ENCODE assay signal across 21 cellular contexts in genomic region chr2:114800371-114800770, GRCh38.
A peak's percentile ranks its signal among the peaks of the same experiment; 100 is the strongest.
DNase-seq lines count a peak whose midpoint lies in the region; ATAC-seq and TF ChIP-seq lines count a peak whose summit lies in the region.
"Had no signal": no experiment of that assay in that cellular context is flagged by ENCODE, and none has a peak within 500 bp of the region (broad histone marks: within the 10 kb centered on the region; RNA-seq: fewer than 3 reads in every experiment).

No MANE protein-coding gene starts in this region.

- TF ChIP-seq CTCF in GM13976 (IDR thresholded peaks at IDR 0.05; ENCODE audit: borderline replicate concordance, control extremely low read depth, extremely low read depth, insufficient read depth, missing control alignments) = no peak

- in situ Hi-C loops in GM13976 (cut with MboI; ENCODE audit: low sequenced_read_pairs, unreplicated experiment) = no loop called here

- DNase-seq in caudate nucleus (lab: John Stamatoyannopoulos, UW) = peak in 1 of 61 donors; percentile 28
- peak; percentile 67 for DNase-seq in inferior parietal cortex (ENCODE audit: extremely low spot score)
- DNase-seq in pons (ENCODE audit: low spot score) = peak; percentile 25
- DNase-seq in NCI-H526 (lab: John Stamatoyannopoulos, UW) = no peak
- no peak for DNase-seq in GM13976 (ENCODE audit: low spot score)
- DNase-seq: BE2C; C1 segment of cervical spinal cord; CD4-positive, CD25-positive, alpha-beta regulatory T cell; CD8-positive, alpha-beta memory T cell; COR-L47; DMS 273 treated with DMSO at 0.1 percent for 48 hours; DMS53; DND-41; EL; HCEC 1CT; IMR-90 had no signal

- H3K27ac ChIP-seq in caudate nucleus (ENCODE audit: low read depth, low read length) (peak overlapping the region; percentile 76), temporal lobe (ENCODE audit: low read depth, low read length) (peak overlapping the region; percentile 25)
- H3K27ac ChIP-seq: HL-60 had no signal

- ATAC-seq in HG03139 (IDR thresholded peaks at IDR 0.05; ENCODE audit: unreplicated experiment) = no peak
- ATAC-seq: GM12878, GM23338 had no signal

Comparison
In these comparisons a context has a peak if more than half of its experiments do, and no peak if none do; other contexts are left out.
1. DNase-seq: peak in inferior parietal cortex (single experiment) and pons (single experiment); none in NCI-H526 (0 of 2) and GM13976 (single experiment).